ENCODE assay signal across 16 cellular contexts in the genomic region with DNA sequence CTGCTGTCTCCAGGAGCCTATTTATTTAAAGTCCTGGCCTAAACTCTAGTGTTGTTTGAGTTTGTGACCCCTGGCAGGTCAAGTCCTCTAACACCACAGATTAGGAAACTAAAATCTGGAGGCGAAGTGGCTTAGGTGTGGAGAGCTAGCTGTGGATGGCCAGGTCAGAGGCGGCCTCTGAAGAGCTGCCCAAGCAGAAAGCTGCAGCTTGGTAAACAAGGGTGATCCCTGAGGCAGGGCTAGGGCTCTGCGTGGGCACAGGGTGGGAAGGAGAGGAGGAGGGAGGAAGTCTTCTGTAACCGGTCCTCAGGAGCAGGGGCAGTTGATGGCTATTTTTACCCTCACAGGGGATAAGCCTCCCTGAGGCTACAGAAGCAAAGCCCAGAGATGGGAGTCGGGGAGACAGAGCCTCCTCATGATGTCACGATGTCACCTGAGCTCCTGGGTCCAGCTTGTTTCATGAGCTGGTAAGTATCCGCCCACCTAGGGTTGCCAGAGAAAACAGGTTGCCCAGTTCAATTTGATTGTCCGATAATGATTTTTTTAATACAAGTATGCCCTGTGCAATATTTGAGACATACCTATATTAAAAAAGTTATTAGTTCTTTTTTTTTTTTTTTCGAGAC.
"Had no signal": no experiment of that assay in that cellular context is flagged by ENCODE, and none has a peak within 500 bp of the region (broad histone marks: within the 10 kb centered on the region; RNA-seq: fewer than 3 reads in every experiment).

No MANE protein-coding gene starts in this region.

- H3K27me3 ChIP-seq: sigmoid colon had no signal

- ATAC-seq: activated naive CD4-positive, alpha-beta T cell treated with anti-CD3 and anti-CD28 coated beads, Interleukin-2, amount 50 U/mL, for 72 hours; esophagus mucosa; mucosa of descending colon; naive thymus-derived CD8-positive, alpha-beta T cell; WTC11 had no signal

- H3K4me3 Mint-ChIP-seq: activated CD4-positive, alpha-beta T cell treated with anti-CD3 and anti-CD28 coated beads, Interleukin-2, amount 10 ng/mL, durations not matched to agents 7 days and 5 days; naive thymus-derived CD8-positive, alpha-beta T cell; T-helper 1 cell treated with Interleukin-12 subunit alpha and Interleukin-12 subunit beta and Interleukin-4 antibody, amounts not matched to agents 30 μg/mL and 1 μg/mL, for 36 hours; WTC11 had no signal

- H3K4me1 ChIP-seq: sigmoid colon had no signal

- H3K9me3 Mint-ChIP-seq: activated CD4-positive, alpha-beta T cell treated with anti-CD3 and anti-CD28 coated beads, Interleukin-2, amount 10 ng/mL, durations not matched to agents 7 days and 5 days; activated naive CD4-positive, alpha-beta T cell treated with anti-CD3 and anti-CD28 coated beads, Interleukin-2, amount 50 U/mL, for 72 hours; activated T-helper 2 cell treated with anti-CD3 and anti-CD28 coated beads, Interferon-gamma antibody, Interleukin-2, Interleukin-4, amounts not matched to agents 10 μg/mL and 5 μg/mL and 100 μg/mL, durations not matched to agents 14 hours and 24 hours and 36 hours; naive thymus-derived CD8-positive, alpha-beta T cell; T-helper 1 cell treated with Interleukin-12 subunit alpha and Interleukin-12 subunit beta and Interleukin-4 antibody, amounts not matched to agents 30 μg/mL and 1 μg/mL, for 36 hours; WTC11 had no signal

- H3K27ac ChIP-seq: brain microvascular endothelial cell, sigmoid colon had no signal

- H3K27ac Mint-ChIP-seq: activated CD4-positive, alpha-beta T cell treated with anti-CD3 and anti-CD28 coated beads, Interleukin-2, amount 10 ng/mL, durations not matched to agents 7 days and 5 days; activated naive CD4-positive, alpha-beta T cell treated with anti-CD3 and anti-CD28 coated beads, Interleukin-2, amount 50 U/mL, for 72 hours; activated T-helper 2 cell treated with anti-CD3 and anti-CD28 coated beads, Interferon-gamma antibody, Interleukin-2, Interleukin-4, amounts not matched to agents 10 μg/mL and 5 μg/mL and 100 μg/mL, durations not matched to agents 14 hours and 24 hours and 36 hours; T-helper 1 cell treated with Interleukin-12 subunit alpha and Interleukin-12 subunit beta and Interleukin-4 antibody, amounts not matched to agents 30 μg/mL and 1 μg/mL, for 36 hours had no signal

- H3K36me3 ChIP-seq: brain microvascular endothelial cell, sigmoid colon had no signal

- H3K4me3 ChIP-seq: mucosa of descending colon, sigmoid colon had no signal

- H3K4me1 Mint-ChIP-seq: activated CD4-positive, alpha-beta T cell treated with anti-CD3 and anti-CD28 coated beads, Interleukin-2, amount 10 ng/mL, durations not matched to agents 7 days and 5 days had no signal

- H3K9me3 ChIP-seq: mucosa of descending colon, sigmoid colon had no signal

- H3K36me3 Mint-ChIP-seq: activated naive CD4-positive, alpha-beta T cell treated with anti-CD3 and anti-CD28 coated beads, Interleukin-2, amount 50 U/mL, for 72 hours; naive thymus-derived CD8-positive, alpha-beta T cell; WTC11 had no signal

- DNase-seq: activated CD4-positive, alpha-beta T cell treated with anti-CD3 and anti-CD28 coated beads, Interleukin-2, amount 10 ng/mL, durations not matched to agents 7 days and 5 days; amniotic stem cell; brain microvascular endothelial cell; cerebellar nuclear complex; dermis blood vessel endothelial cell; hypothalamus; mucosa of descending colon; naive thymus-derived CD8-positive, alpha-beta T cell; sigmoid colon; stimulated activated CD4-positive, alpha-beta T cell treated with anti-CD3 and anti-CD28 coated beads, Interleukin-12 subunit alpha, Interleukin-12 subunit beta, amount 100 ng/mL, for 4 hours; stimulated activated naive CD4-positive, alpha-beta T cell treated with Interleukin-2 at 50 U/mL for 16 hours had no signal
